Comparison of ENCODE assay signal across 13 cellular contexts in the genomic region with DNA sequence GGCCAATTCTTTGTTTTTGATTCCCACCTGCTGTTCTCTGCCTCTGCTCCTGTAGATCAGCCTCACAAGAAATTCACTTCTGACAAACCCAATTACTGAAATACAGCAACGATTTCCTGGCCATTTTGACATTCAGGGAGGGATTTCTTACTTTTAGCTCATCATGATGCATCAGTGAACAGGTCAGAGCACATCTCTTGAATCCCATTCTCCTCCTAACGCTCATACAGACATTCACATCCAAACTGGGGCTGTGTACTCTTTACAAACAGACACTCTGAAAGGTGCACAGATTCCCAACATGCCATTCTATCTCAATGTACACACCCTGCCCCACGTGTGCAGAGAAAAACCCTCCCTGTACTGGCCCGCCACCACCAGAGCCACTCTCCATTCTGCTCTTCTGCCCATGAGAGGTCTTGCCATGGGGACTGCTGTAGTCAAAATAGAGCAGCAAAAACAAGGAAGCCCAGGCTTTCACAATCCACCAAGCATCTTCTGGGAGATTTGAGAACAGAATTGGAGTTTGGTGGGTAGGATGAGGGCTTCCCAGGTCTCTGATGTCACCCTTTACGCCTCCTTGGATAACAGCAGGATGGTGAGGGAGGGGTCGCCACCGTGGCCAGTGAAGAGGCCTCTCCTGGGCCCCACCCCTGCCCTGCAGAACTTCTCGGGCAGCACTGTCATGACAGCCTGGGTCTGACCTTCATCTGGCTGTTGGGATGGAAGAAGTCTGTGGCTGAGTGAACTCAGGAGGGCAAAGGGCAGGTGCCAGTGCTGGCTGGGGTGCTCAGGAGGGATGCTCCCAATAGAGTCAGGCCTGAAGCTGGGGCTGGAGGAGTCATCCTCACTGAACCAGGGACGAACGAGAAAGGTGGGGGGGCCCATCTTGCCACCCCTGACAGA. TPM values are rescaled to one million over a fixed set of nuclear protein-coding genes. Genes with fewer than 3 reads are reported as not detected.
DNase-seq lines count a peak whose midpoint lies in the region; ATAC-seq and TF ChIP-seq lines count a peak whose summit lies in the region.
"Had no signal": no experiment of that assay in that cellular context is flagged by ENCODE, and none has a peak within 500 bp of the region (broad histone marks: within the 10 kb centered on the region; RNA-seq: fewer than 3 reads in every experiment).

No MANE protein-coding gene starts in this region.

- WGBS in suprapubic skin = 69% methylated on average over 10 of the region's 10 CpGs

- TF ChIP-seq CTCF in lower lobe of right lung (IDR thresholded peaks at IDR 0.05) (no peak), suprapubic skin (IDR thresholded peaks at IDR 0.05) (no peak), GM10266 (IDR thresholded peaks at IDR 0.05; ENCODE audit: control insufficient read depth, insufficient read depth, low read depth, missing control alignments) (no peak)

- peak overlapping the region; percentile 25 for H3K27ac ChIP-seq in SJCRH30
- H3K27ac ChIP-seq in lower lobe of right lung = peak overlapping the region; percentile 73
- H3K27ac ChIP-seq in suprapubic skin = peak overlapping the region; percentile 88

- H3K4me3 ChIP-seq in SJCRH30 (peak overlapping the region; percentile 4), endocrine pancreas (ENCODE audit: control insufficient read depth, insufficient read depth, low read length) (no peak overlapping the region), lower lobe of right lung (no peak overlapping the region), suprapubic skin (peak overlapping the region; percentile 25)
- H3K4me3 ChIP-seq: GM12878 had no signal

- peak overlapping the region; percentile 71 for H3K9ac ChIP-seq in endocrine pancreas (ENCODE audit: control insufficient read depth, insufficient read depth, low read length)

- H3K9me3 ChIP-seq in SJCRH30 (replicated peaks) = no peaks in the 10 kb centered on the region
- no peaks in the 10 kb centered on the region for H3K9me3 ChIP-seq in endocrine pancreas (ENCODE audit: control insufficient read depth, low read length)
- no peaks in the 10 kb centered on the region for H3K9me3 ChIP-seq in lower lobe of right lung
- no peaks in the 10 kb centered on the region for H3K9me3 ChIP-seq in suprapubic skin

- no peak for TF ChIP-seq EP300 in suprapubic skin (IDR thresholded peaks at IDR 0.05)

- DNase-seq in SJCRH30 (no peak), lower lobe of right lung (no peak), suprapubic skin (ENCODE audit: low spot score in 2 of 2) (peak; percentile 79 to 80), GM10266 (ENCODE audit: extremely low spot score) (no peak), SIG-M5 (lab: John Stamatoyannopoulos, UW) (no peak), midbrain (lab: John Stamatoyannopoulos, UW) (no peak)
- no peak for DNase-seq in activated CD4-positive, CD25-positive, alpha-beta regulatory T cell treated with anti-CD3 and anti-CD28 coated beads, Interleukin-2, amount 50 U/mL, for 72 hours
- DNase-seq: activated CD4-positive, alpha-beta T cell treated with anti-CD3 and anti-CD28 coated beads, Interleukin-2, amount 50 U/mL, for 1 hour; activated naive CD8-positive, alpha-beta T cell treated with anti-CD3 and anti-CD28 coated beads, Interleukin-2, amount 50 U/mL, for 24 hours; Calu3; NCI-H2081 had no signal

- peak; percentile 6 to 36 for ATAC-seq in lower lobe of right lung
- ATAC-seq: activated naive CD8-positive, alpha-beta T cell treated with anti-CD3 and anti-CD28 coated beads, Interleukin-2, amount 50 U/mL, for 24 hours; GM12878 had no signal

- intact Hi-C loops in lower lobe of right lung (cut with DNase I) = no loop called here

- H3K36me3 ChIP-seq in SJCRH30 (no peaks in the 10 kb centered on the region), endocrine pancreas (ENCODE audit: control insufficient read depth, insufficient read depth, low read length) (no peaks in the 10 kb centered on the region), lower lobe of right lung (no peaks in the 10 kb centered on the region), suprapubic skin (no peaks in the 10 kb centered on the region)

- TF ChIP-seq POLR2A in suprapubic skin (IDR thresholded peaks at IDR 0.05) = no peak

- peaks cover 21% of the 10 kb centered on the region for H3K4me1 ChIP-seq in SJCRH30
- no peaks in the 10 kb centered on the region for H3K4me1 ChIP-seq in endocrine pancreas (ENCODE audit: control insufficient read depth, insufficient read depth, low read length)
- H3K4me1 ChIP-seq in lower lobe of right lung = peaks cover 47% of the 10 kb centered on the region
- H3K4me1 ChIP-seq in suprapubic skin = peaks cover 54% of the 10 kb centered on the region

- H3K27me3 ChIP-seq in SJCRH30 (no peaks in the 10 kb centered on the region), endocrine pancreas (ENCODE audit: control insufficient read depth, insufficient read depth, low read length) (no peaks in the 10 kb centered on the region), lower lobe of right lung (ENCODE audit: low read depth) (no peaks in the 10 kb centered on the region), suprapubic skin (no peaks in the 10 kb centered on the region)

RNA-seq across cellular contexts. Expression of a gene that starts 41.9 kb away (rescaled TPM):
- 5.1 and 5.6 TPM in 2 replicates for total RNA-seq in SJCRH30 (2014; rRNA removed; shearing (Covaris generic))
- 136 TPM for total RNA-seq in lower lobe of right lung
- 100 to 1,000 TPM; 198 to 238 (median 223) TPM for total RNA-seq in suprapubic skin

Comparison
In these comparisons a context has a peak if more than half of its experiments do, and no peak if none do; other contexts are left out.
1. DNase-seq: peak in suprapubic skin (2 of 2); none in SJCRH30 (0 of 2), lower lobe of right lung (single experiment), GM10266 (single experiment), SIG-M5 (single experiment), activated CD4-positive, CD25-positive, alpha-beta regulatory T cell treated with anti-CD3 and anti-CD28 coated beads, Interleukin-2, amount 50 U/mL, for 72 hours (single experiment) and midbrain (single experiment).
2. H3K27ac ChIP-seq: peak in every context shown above with its lines; median percentile 88 in suprapubic skin; 73 in lower lobe of right lung; 25 in SJCRH30.
3. H3K4me3 ChIP-seq: peak in SJCRH30 (single experiment) and suprapubic skin (single experiment); none in endocrine pancreas (single experiment) and lower lobe of right lung (single experiment).
4. RNA of a gene that starts 41.9 kb away (total RNA-seq): 198 to 238 TPM in suprapubic skin and 136 TPM in lower lobe of right lung (single experiment); 5.1 to 5.6 TPM in SJCRH30; every median in the first group is over 10 times any median in the second.